Comparison of ENCODE assay signal across 1 cellular context in genomic region chr16:31112711-31113419, GRCh38.
TF ChIP-seq lines count a peak whose summit lies in the region.

No MANE protein-coding gene starts in this region.

TF ChIP-seq in GM23338, 12 proteins besides CTCF, POLR2A, EP300 and RAD21 (continued from another document):
- TF ChIP-seq ZNF462 (CRISPR knock-in tag; IDR thresholded peaks at IDR 0.05): no peak
- TF ChIP-seq STAT1 (IDR thresholded peaks at IDR 0.05; ENCODE audit: unreplicated experiment): no peak
- no peak for TF ChIP-seq ZNF114 (CRISPR knock-in tag; IDR thresholded peaks at IDR 0.05)
- no peak for TF ChIP-seq ZNF331 (CRISPR knock-in tag; IDR thresholded peaks at IDR 0.05; ENCODE audit: low read depth)
- no peak for TF ChIP-seq EZH2phosphoT487 (IDR thresholded peaks at IDR 0.05; ENCODE audit: unreplicated experiment)
- no peak for TF ChIP-seq REST (IDR thresholded peaks at IDR 0.05; ENCODE audit: unreplicated experiment)
TF ChIP-seq in GM23338: peak in this region for 0.
